Comparison of ENCODE assay signal across 1 cellular context in the genomic region with DNA sequence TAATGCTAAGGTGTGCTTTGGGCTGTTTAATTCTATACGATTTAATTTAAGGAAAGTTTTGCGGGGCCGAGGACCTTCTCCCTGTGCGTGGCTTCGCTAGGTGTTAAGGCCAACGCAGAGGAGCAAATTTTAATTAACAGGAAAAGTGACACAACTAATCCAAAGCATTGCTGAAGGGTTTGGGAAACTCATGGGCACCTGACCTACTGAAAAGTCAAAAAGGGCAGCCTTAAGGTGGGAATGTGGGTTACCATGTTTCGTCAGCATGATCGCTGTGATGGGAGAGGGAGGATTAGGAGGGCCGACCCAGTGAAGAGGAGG.
TF ChIP-seq lines count a peak whose summit lies in the region.

No MANE protein-coding gene starts in this region.

TF ChIP-seq in HEK293, 187 proteins besides CTCF, POLR2A, EP300 and RAD21 (continued from another document):
- TF ChIP-seq SP3 (tag by site-specific recombination; IDR thresholded peaks at IDR 0.05): no peak
- TF ChIP-seq KLF10 (tag by site-specific recombination; IDR thresholded peaks at IDR 0.05): 0 out of 2 replicates have a peak, but pooled peaks have one; percentile 3
- TF ChIP-seq ZNF629 (tag by site-specific recombination; IDR thresholded peaks at IDR 0.05): 0 out of 2 replicates have a peak, but pooled peaks have one; percentile 31
- no peak for TF ChIP-seq ZNF514 (tag by site-specific recombination; IDR thresholded peaks at IDR 0.05)
- TF ChIP-seq ZNF510 (tag by site-specific recombination; IDR thresholded peaks at IDR 0.05; ENCODE audit: insufficient replicate concordance): no peak
- TF ChIP-seq, protein P1, sequence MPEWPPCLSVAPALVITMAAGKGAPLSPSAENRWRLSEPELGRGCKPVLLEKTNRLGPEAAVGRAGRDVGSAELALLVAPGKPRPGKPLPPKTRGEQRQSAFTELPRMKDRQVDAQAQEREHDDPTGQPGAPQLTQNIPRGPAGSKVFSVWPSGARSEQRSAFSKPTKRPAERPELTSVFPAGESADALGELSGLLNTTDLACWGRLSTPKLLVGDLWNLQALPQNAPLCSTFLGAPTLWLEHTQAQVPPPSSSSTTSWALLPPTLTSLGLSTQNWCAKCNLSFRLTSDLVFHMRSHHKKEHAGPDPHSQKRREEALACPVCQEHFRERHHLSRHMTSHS (tag by site-specific recombination; IDR thresholded peaks at IDR 0.05): no peak
- TF ChIP-seq MEIS1 (CRISPR knock-in tag; IDR thresholded peaks at IDR 0.05; ENCODE audit: borderline replicate concordance): no peak
- TF ChIP-seq, protein P2, sequence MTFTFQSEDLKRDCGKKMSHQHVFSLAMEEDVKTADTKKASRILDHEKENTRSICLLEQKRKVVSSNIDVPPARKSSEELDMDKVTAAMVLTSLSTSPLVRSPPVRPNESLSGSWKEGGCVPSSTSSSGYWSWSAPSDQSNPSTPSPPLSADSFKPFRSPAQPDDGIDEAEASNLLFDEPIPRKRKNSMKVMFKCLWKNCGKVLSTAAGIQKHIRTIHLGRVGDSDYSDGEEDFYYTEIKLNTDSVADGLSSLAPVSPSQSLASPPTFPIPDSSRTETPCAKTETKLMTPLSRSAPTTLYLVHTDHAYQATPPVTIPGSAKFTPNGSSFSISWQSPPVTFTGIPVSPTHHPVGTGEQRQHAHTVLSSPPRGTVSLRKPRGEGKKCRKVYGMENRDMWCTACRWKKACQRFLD (tag by site-specific recombination; IDR thresholded peaks at IDR 0.05): no peak
- TF ChIP-seq, protein P3, sequence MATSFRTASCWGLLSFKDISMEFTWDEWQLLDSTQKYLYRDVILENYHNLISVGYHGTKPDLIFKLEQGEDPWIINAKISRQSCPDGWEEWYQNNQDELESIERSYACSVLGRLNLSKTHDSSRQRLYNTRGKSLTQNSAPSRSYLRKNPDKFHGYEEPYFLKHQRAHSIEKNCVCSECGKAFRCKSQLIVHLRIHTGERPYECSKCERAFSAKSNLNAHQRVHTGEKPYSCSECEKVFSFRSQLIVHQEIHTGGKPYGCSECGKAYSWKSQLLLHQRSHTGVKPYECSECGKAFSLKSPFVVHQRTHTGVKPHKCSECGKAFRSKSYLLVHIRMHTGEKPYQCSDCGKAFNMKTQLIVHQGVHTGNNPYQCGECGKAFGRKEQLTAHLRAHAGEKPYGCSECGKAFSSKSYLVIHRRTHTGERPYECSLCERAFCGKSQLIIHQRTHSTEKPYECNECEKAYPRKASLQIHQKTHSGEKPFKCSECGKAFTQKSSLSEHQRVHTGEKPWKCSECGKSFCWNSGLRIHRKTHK (tag by site-specific recombination; IDR thresholded peaks at IDR 0.05): no peak
- TF ChIP-seq, protein P4, sequence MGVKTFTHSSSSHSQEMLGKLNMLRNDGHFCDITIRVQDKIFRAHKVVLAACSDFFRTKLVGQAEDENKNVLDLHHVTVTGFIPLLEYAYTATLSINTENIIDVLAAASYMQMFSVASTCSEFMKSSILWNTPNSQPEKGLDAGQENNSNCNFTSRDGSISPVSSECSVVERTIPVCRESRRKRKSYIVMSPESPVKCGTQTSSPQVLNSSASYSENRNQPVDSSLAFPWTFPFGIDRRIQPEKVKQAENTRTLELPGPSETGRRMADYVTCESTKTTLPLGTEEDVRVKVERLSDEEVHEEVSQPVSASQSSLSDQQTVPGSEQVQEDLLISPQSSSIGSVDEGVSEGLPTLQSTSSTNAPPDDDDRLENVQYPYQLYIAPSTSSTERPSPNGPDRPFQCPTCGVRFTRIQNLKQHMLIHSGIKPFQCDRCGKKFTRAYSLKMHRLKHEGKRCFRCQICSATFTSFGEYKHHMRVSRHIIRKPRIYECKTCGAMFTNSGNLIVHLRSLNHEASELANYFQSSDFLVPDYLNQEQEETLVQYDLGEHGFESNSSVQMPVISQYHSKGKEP (tag by site-specific recombination; IDR thresholded peaks at IDR 0.05): no peak
- TF ChIP-seq ZSCAN16 (tag by site-specific recombination; IDR thresholded peaks at IDR 0.05): no peak
- peak; percentile 12; the same call in 1 of the 2 replicates for TF ChIP-seq PRDM1 (tag by site-specific recombination; IDR thresholded peaks at IDR 0.05)
- TF ChIP-seq, protein P5, sequence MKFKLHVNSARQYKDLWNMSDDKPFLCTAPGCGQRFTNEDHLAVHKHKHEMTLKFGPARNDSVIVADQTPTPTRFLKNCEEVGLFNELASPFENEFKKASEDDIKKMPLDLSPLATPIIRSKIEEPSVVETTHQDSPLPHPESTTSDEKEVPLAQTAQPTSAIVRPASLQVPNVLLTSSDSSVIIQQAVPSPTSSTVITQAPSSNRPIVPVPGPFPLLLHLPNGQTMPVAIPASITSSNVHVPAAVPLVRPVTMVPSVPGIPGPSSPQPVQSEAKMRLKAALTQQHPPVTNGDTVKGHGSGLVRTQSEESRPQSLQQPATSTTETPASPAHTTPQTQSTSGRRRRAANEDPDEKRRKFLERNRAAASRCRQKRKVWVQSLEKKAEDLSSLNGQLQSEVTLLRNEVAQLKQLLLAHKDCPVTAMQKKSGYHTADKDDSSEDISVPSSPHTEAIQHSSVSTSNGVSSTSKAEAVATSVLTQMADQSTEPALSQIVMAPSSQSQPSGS (tag by site-specific recombination; IDR thresholded peaks at IDR 0.05; ENCODE audit: low read depth): no peak
